In genomic region chr18:56638232-56639093, GRCh38 we compare ENCODE assay signal across 1 cellular context.
TF ChIP-seq lines count a peak whose summit lies in the region.

TXNL1 (minus strand) TSS chr18:56638592; CDS start chr18:56638440, 152 bp downstream.

TF ChIP-seq in WTC11, 78 proteins besides CTCF, POLR2A, EP300 and RAD21 (continued from another document and continues in another):
- TF ChIP-seq ATF6 (CRISPR knock-in tag; IDR thresholded peaks at IDR 0.05) (no peak), ZNF138 (CRISPR knock-in tag; conservative IDR thresholded peaks at IDR 0.05) (0 out of 2 replicates have a peak, but pooled peaks have one; percentile 15), NFE2L1 (CRISPR knock-in tag; IDR thresholded peaks at IDR 0.05) (peak; percentile 42; the same call in 1 of the 2 replicates), ZNF317 (CRISPR knock-in tag; IDR thresholded peaks at IDR 0.05; ENCODE audit: borderline replicate concordance, low read depth) (no peak), SMAD4 (CRISPR knock-in tag; IDR thresholded peaks at IDR 0.05) (no peak), TCF7 (CRISPR knock-in tag; IDR thresholded peaks at IDR 0.05; ENCODE audit: low read depth) (no peak), KAT7 (CRISPR knock-in tag; IDR thresholded peaks at IDR 0.05; ENCODE audit: borderline replicate concordance) (no peak), OVOL2 (CRISPR knock-in tag; IDR thresholded peaks at IDR 0.05; ENCODE audit: borderline replicate concordance) (no peak), MXD4 (CRISPR knock-in tag; IDR thresholded peaks at IDR 0.05; ENCODE audit: borderline replicate concordance) (no peak), FOXK1 (CRISPR knock-in tag; IDR thresholded peaks at IDR 0.05) (peak; percentile 85; the same call in 1 of the 2 replicates), IRF2 (CRISPR knock-in tag; IDR thresholded peaks at IDR 0.05; ENCODE audit: borderline replicate concordance, low read depth) (no peak), ZNF219 (CRISPR knock-in tag; IDR thresholded peaks at IDR 0.05; ENCODE audit: borderline replicate concordance) (no peak), GABPB1 (CRISPR knock-in tag; IDR thresholded peaks at IDR 0.05) (peak; percentile 41; the same call in 1 of the 2 replicates), PRRX2 (CRISPR knock-in tag; IDR thresholded peaks at IDR 0.05) (no peak), AR (CRISPR knock-in tag; IDR thresholded peaks at IDR 0.05) (no peak), ZMAT4 (CRISPR knock-in tag; IDR thresholded peaks at IDR 0.05) (no peak), ATF2 (CRISPR knock-in tag; IDR thresholded peaks at IDR 0.05; ENCODE audit: borderline replicate concordance, low read depth) (no peak), TP53 (CRISPR knock-in tag; IDR thresholded peaks at IDR 0.05) (no peak), RELA (CRISPR knock-in tag; IDR thresholded peaks at IDR 0.05; ENCODE audit: borderline replicate concordance) (no peak), STAT6 (CRISPR knock-in tag; conservative IDR thresholded peaks at IDR 0.05; ENCODE audit: low read depth) (no peak), USF1 (CRISPR knock-in tag; IDR thresholded peaks at IDR 0.05) (peak; percentile 98), NFYB (CRISPR knock-in tag; conservative IDR thresholded peaks at IDR 0.05; ENCODE audit: low read depth) (peak; percentile 64), MYBL2 (CRISPR knock-in tag; IDR thresholded peaks at IDR 0.05) (peak; percentile 82), CREM (CRISPR knock-in tag; IDR thresholded peaks at IDR 0.05) (peak; percentile 96), JUN (CRISPR knock-in tag; IDR thresholded peaks at IDR 0.05) (no peak), TEAD1 (CRISPR knock-in tag; IDR thresholded peaks at IDR 0.05) (no peak; the same call in 1 of the 2 replicates), ZNF671 (CRISPR knock-in tag; IDR thresholded peaks at IDR 0.05) (no peak), PRDM15 (CRISPR knock-in tag; IDR thresholded peaks at IDR 0.05) (no peak), ELF4 (CRISPR knock-in tag; IDR thresholded peaks at IDR 0.05; ENCODE audit: low read depth) (no peak), ATF3 (CRISPR knock-in tag; conservative IDR thresholded peaks at IDR 0.05) (no peak), FOXP4 (CRISPR knock-in tag; IDR thresholded peaks at IDR 0.05) (peak; percentile 22; the same call in 1 of the 2 replicates), ZNF423 (CRISPR knock-in tag; IDR thresholded peaks at IDR 0.05) (no peak), NFATC4 (CRISPR knock-in tag; IDR thresholded peaks at IDR 0.05) (no peak), ZNF416 (CRISPR knock-in tag; IDR thresholded peaks at IDR 0.05) (no peak), GTF2I (CRISPR knock-in tag; conservative IDR thresholded peaks at IDR 0.05) (no peak), NR1H2 (CRISPR knock-in tag; IDR thresholded peaks at IDR 0.05) (no peak), FOXJ3 (CRISPR knock-in tag; IDR thresholded peaks at IDR 0.05; ENCODE audit: borderline replicate concordance) (no peak), GRHL2 (CRISPR knock-in tag; IDR thresholded peaks at IDR 0.05; ENCODE audit: insufficient replicate concordance, severe bottlenecking) (no peak), IRF1 (CRISPR knock-in tag; IDR thresholded peaks at IDR 0.05) (no peak), ZNF232 (CRISPR knock-in tag; IDR thresholded peaks at IDR 0.05) (peak; percentile 55; the same call in 1 of the 2 replicates), MAX (CRISPR knock-in tag; IDR thresholded peaks at IDR 0.05) (peak; percentile 90), JAZF1 (CRISPR knock-in tag; IDR thresholded peaks at IDR 0.05) (no peak), PREB (CRISPR knock-in tag; IDR thresholded peaks at IDR 0.05; ENCODE audit: borderline replicate concordance) (0 out of 2 replicates have a peak, but pooled peaks have one; percentile 6), SP1 (CRISPR knock-in tag; conservative IDR thresholded peaks at IDR 0.05) (peak; percentile 94), NR2C2 (CRISPR knock-in tag; IDR thresholded peaks at IDR 0.05) (no peak)
